Comparison of ENCODE assay signal across 8 cellular contexts in the genomic region with DNA sequence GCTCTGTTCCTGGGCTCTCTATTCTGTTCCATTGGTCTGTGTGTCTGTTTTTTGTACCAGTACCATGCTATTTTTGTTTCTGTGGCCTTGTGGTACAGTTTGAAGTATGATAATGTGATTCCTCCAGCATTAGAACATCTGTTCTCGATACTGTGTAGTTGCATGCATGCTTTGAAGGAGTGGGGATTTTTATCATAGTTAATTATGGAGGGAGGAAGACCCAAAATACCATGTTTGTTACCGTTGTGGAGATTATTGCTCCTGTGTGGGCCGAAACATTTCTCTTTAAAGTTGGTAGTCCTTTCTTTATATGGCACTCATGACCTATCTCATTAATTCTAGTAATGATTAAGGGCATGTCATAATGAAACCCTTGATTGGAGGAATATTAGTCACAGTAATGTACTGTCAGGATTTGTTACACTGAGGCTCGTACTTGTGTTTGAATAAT.
DNase-seq lines count a peak whose midpoint lies in the region; ATAC-seq and TF ChIP-seq lines count a peak whose summit lies in the region.

No MANE protein-coding gene starts in this region.

- no peak overlapping the region for H3K9ac ChIP-seq in SK-N-MC (ENCODE audit: insufficient read length)

- no peaks in the 10 kb centered on the region for H3K27me3 Mint-ChIP-seq in activated naive CD4-positive, alpha-beta T cell treated with anti-CD3 and anti-CD28 coated beads, Interleukin-2, amount 50 U/mL, for 24 hours

- no peaks in the 10 kb centered on the region for H3K9me3 Mint-ChIP-seq in activated naive CD4-positive, alpha-beta T cell treated with anti-CD3 and anti-CD28 coated beads, Interleukin-2, amount 50 U/mL, for 24 hours

- H3K27ac Mint-ChIP-seq in activated naive CD4-positive, alpha-beta T cell treated with anti-CD3 and anti-CD28 coated beads, Interleukin-2, amount 50 U/mL, for 24 hours: peak overlapping the region; percentile 64

- H3K4me1 ChIP-seq in spleen: peaks cover 0 to 12% (median 8%) of the 10 kb centered on the region in 6 donors

- no peak overlapping the region for H3K4me3 ChIP-seq in SK-N-MC
- no peak overlapping the region for H3K4me3 ChIP-seq in spleen

- H3K4me1 Mint-ChIP-seq in activated naive CD4-positive, alpha-beta T cell treated with anti-CD3 and anti-CD28 coated beads, Interleukin-2, amount 50 U/mL, for 24 hours: peaks cover 13% of the 10 kb centered on the region

- DNase-seq in activated naive CD4-positive, alpha-beta T cell treated with Interleukin-2 at 50 U/mL for 16 hours: no peak
- DNase-seq in SK-N-MC (ENCODE audit: low read depth, low spot score) (no peak), NCI-H2227 (lab: John Stamatoyannopoulos, UW; ENCODE audit: unreplicated experiment) (no peak), NK-92 (lab: John Stamatoyannopoulos, UW; ENCODE audit: unreplicated experiment) (no peak), spleen (no peak)
- no peak for DNase-seq in stimulated activated naive CD8-positive, alpha-beta T cell treated with anti-CD3 and anti-CD28 coated beads, Interleukin-15, Interleukin-2, amounts not matched to agents 100 U/mL and 50 U/mL, for 24 hours

- H3K9me3 ChIP-seq in SK-N-MC (ENCODE audit: low read depth, low read length): no peaks in the 10 kb centered on the region
- H3K9me3 ChIP-seq in spleen: peaks cover 0 to 5% (median 2%) of the 10 kb centered on the region in 8 donors

- 0 out of 2 replicates have a peak overlapping the region, but pooled peaks have one; percentile 32 for H3K27ac ChIP-seq in SK-N-MC
- H3K27ac ChIP-seq in spleen: no peak overlapping the region

- WGBS in spleen, 5 donors: 52 to 75% (median 65%) methylated on average over 4 of the region's 4 CpGs

- ATAC-seq in HG02840 (IDR thresholded peaks at IDR 0.05; ENCODE audit: low FRiP score, unreplicated experiment): peak; percentile 86
- ATAC-seq in stimulated activated naive CD8-positive, alpha-beta T cell treated with anti-CD3 and anti-CD28 coated beads, Interleukin-15, Interleukin-2, amounts not matched to agents 100 U/mL and 50 U/mL, for 24 hours: peak; percentile 87

- peaks cover 37% of the 10 kb centered on the region for H3K36me3 Mint-ChIP-seq in activated naive CD4-positive, alpha-beta T cell treated with anti-CD3 and anti-CD28 coated beads, Interleukin-2, amount 50 U/mL, for 24 hours

- TF ChIP-seq POLR2A in spleen (IDR thresholded peaks at IDR 0.05): no peak

- no peak for TF ChIP-seq CTCF in spleen (IDR thresholded peaks at IDR 0.05 in 8 of 11, conservative IDR thresholded peaks at IDR 0.05 in 3 of 11)

- H3K4me3 Mint-ChIP-seq in activated naive CD4-positive, alpha-beta T cell treated with anti-CD3 and anti-CD28 coated beads, Interleukin-2, amount 50 U/mL, for 24 hours: no peak overlapping the region

- H3K36me3 ChIP-seq in SK-N-MC (ENCODE audit: insufficient read depth, low read length) (no peaks in the 10 kb centered on the region), spleen (peaks cover 0 to 46% (median 7%) of the 10 kb centered on the region in 6 donors)

- intact Hi-C loops in spleen (cut with DNase I; ENCODE audit: low total_unique reads): no loop called here

- no peaks in the 10 kb centered on the region for H3K27me3 ChIP-seq in spleen (replicated peaks in 1 of 7)
